In the genomic region with DNA sequence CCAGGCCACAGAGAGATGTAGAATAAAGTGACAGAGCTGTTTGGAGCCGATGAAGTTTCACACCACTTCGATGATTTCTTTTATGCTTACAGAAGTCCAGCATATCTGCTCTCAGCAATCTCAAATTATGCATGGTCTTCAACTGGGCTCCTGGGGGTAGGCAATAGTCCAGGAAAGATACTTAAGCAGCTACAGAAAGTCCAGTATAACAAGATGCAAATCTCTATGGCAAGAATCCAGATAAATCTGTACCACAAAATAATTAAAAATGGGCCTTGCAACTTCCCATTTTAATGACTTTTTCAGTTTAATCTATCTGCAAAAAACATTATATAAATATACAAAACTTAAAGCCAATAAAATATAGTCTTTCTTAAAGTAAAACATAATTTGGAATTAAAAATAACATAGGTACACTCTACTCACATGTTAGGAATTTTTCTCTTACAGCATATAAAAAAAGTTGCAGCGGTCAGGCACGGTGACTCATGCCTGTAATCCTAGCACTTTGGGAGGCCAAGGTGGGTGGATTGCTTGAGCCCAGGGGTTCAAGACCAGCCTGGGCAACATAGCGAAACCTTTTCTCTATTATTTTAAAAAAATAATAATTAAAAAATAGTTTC, we compare ENCODE assay signal across 14 cellular contexts. TPM values are rescaled to one million over a fixed set of nuclear protein-coding genes. Genes with fewer than 3 reads are reported as not detected.
DNase-seq lines count a peak whose midpoint lies in the region; ATAC-seq and TF ChIP-seq lines count a peak whose summit lies in the region.
"Had no signal": no experiment of that assay in that cellular context is flagged by ENCODE, and none has a peak within 500 bp of the region (broad histone marks: within the 10 kb centered on the region; RNA-seq: fewer than 3 reads in every experiment).

No MANE protein-coding gene starts in this region.

- no peak overlapping the region for H3K4me2 ChIP-seq in neuronal stem cell (ENCODE audit: insufficient read depth, low read length, poor library complexity, severe bottlenecking)

- no peak overlapping the region for H3K4me3 ChIP-seq in choroid plexus epithelial cell (ENCODE audit: low read depth, low read length)
- no peak overlapping the region for H3K4me3 ChIP-seq in skeletal muscle cell (ENCODE audit: low read depth, low read length)
- no peak overlapping the region for H3K4me3 ChIP-seq in neuronal stem cell (ENCODE audit: low read length in 2 of 2)
- H3K4me3 ChIP-seq in body of pancreas = no peak overlapping the region
- H3K4me3 ChIP-seq: thoracic aorta had no signal

- H3K9ac ChIP-seq in neuronal stem cell (ENCODE audit: low read depth, low read length, poor library complexity) = no peak overlapping the region

- no peak overlapping the region for H2BK5ac ChIP-seq in neuronal stem cell (ENCODE audit: low read length)

- H3K79me1 ChIP-seq in neuronal stem cell (ENCODE audit: low read depth, low read length) = no peaks in the 10 kb centered on the region

- no peak overlapping the region for H2AK5ac ChIP-seq in neuronal stem cell (ENCODE audit: low read depth, low read length)

- H3K4me1 ChIP-seq in neuronal stem cell (ENCODE audit: control insufficient read depth in 2 of 2, insufficient read depth in 1 of 2, low read depth in 1 of 2, low read length in 2 of 2) = no peaks in the 10 kb centered on the region
- no peaks in the 10 kb centered on the region for H3K4me1 ChIP-seq in body of pancreas

- H3K4ac ChIP-seq in neuronal stem cell (ENCODE audit: low read length) = no peak overlapping the region

- no peaks in the 10 kb centered on the region for H3K9me3 ChIP-seq in neuronal stem cell (replicated peaks in 1 of 2; ENCODE audit: control insufficient read depth in 2 of 2, insufficient read depth in 1 of 2, low read depth in 1 of 2, low read length in 2 of 2)
- H3K9me3 ChIP-seq in body of pancreas = no peaks in the 10 kb centered on the region
- H3K9me3 ChIP-seq: thoracic aorta had no signal

- no peak overlapping the region for H2AFZ ChIP-seq in neuronal stem cell (ENCODE audit: low read length)

- no peak overlapping the region for H3K23ac ChIP-seq in neuronal stem cell (ENCODE audit: low read depth, low read length, poor library complexity)

- H2BK120ac ChIP-seq in neuronal stem cell (ENCODE audit: low read depth, low read length) = no peak overlapping the region

- H3K27ac ChIP-seq in neuronal stem cell (replicated peaks; ENCODE audit: low read length) (no peak overlapping the region), body of pancreas (no peak overlapping the region)
- H3K27ac ChIP-seq: thoracic aorta had no signal

- H3K36me3 ChIP-seq in neuronal stem cell (replicated peaks in 1 of 2; ENCODE audit: control insufficient read depth in 2 of 2, insufficient read depth in 2 of 2, low read length in 2 of 2) (peaks cover 2 to 54% of the 10 kb centered on the region in 2 donors), body of pancreas (replicated peaks in 1 of 2; ENCODE audit: insufficient read depth in 1 of 2, low read depth in 2 of 2) (peaks cover 0 to 3% of the 10 kb centered on the region in 2 donors)

- H4K8ac ChIP-seq in neuronal stem cell (ENCODE audit: low read depth, low read length) = no peak overlapping the region

- H2BK15ac ChIP-seq in neuronal stem cell (ENCODE audit: low read length) = no peak overlapping the region

- H4K91ac ChIP-seq in neuronal stem cell (ENCODE audit: low read depth, low read length, poor library complexity) = no peak overlapping the region

- H2BK12ac ChIP-seq in neuronal stem cell (ENCODE audit: low read length) = no peak overlapping the region

- WGBS in neuronal stem cell (ENCODE audit: extremely low coverage in 2 of 2, insufficient read length in 2 of 2, insufficient replicate concordance in 1 of 2), 2 donors = no CpG with 5 or more reads among the region's 5 CpGs
- WGBS in body of pancreas, 2 donors = 84 to 91% methylated on average over 5 of the region's 5 CpGs

- H3K14ac ChIP-seq in neuronal stem cell (ENCODE audit: low read length) = no peak overlapping the region

- no peak for ATAC-seq in HG03139 (IDR thresholded peaks at IDR 0.05; ENCODE audit: unreplicated experiment)
- ATAC-seq in body of pancreas = no peak
- ATAC-seq: activated T-cell treated with anti-CD3 and anti-CD28 coated beads, Interleukin-2, amount 50 U/mL, for 4 hours had no signal

- TF ChIP-seq CTCF in choroid plexus epithelial cell (conservative IDR thresholded peaks at IDR 0.05; ENCODE audit: low read depth, low read length) = no peak
- TF ChIP-seq CTCF in body of pancreas (IDR thresholded peaks at IDR 0.05) = no peak

- TF ChIP-seq POLR2A in body of pancreas (IDR thresholded peaks at IDR 0.05) = no peak

- DNase-seq in GM03348 (ENCODE audit: low spot score) (peak; percentile 15), RKO (ENCODE audit: low spot score) (peak; percentile 69), choroid plexus epithelial cell (ENCODE audit: low read depth) (peak; percentile 82), skeletal muscle cell (ENCODE audit: low read depth) (peak; percentile 32), neuronal stem cell (ENCODE audit: low spot score) (no peak), body of pancreas (no peak), DMS114 treated with DMSO at 0.1 percent for 48 hours (lab: John Stamatoyannopoulos, UW; ENCODE audit: unreplicated experiment) (no peak)
- DNase-seq: activated T-cell treated with anti-CD3 and anti-CD28 coated beads, Interleukin-2, amount 50 U/mL, for 4 hours; KBM-7; NCI-H187 treated with DMSO at 0.1 percent for 48 hours; NCI-H82; occipital lobe had no signal

- H3K18ac ChIP-seq in neuronal stem cell (ENCODE audit: low read length) = no peak overlapping the region

- intact Hi-C loops in body of pancreas (cut with DNase I) = no loop called here

- H3K27me3 ChIP-seq in neuronal stem cell (ENCODE audit: control insufficient read depth in 3 of 3, insufficient read depth in 3 of 3, low read depth in 1 of 3, low read length in 3 of 3) (no peaks in the 10 kb centered on the region), body of pancreas (no peaks in the 10 kb centered on the region)

RNA-seq across cellular contexts. Expression of a gene that starts 20.5 kb away (rescaled TPM):
- polyA plus RNA-seq in neuronal stem cell (2013, experiment 1 of 2) = 76.0 TPM
- polyA plus RNA-seq in neuronal stem cell (2013, experiment 2 of 2) = 75.1 TPM
- total RNA-seq in body of pancreas = under 1 TPM; 0.26 to 0.33 TPM

RNA-seq across cellular contexts. Expression of a gene that starts 43.8 kb away (rescaled TPM):
- 28.3 TPM for polyA plus RNA-seq in neuronal stem cell (2013, experiment 1 of 2)
- polyA plus RNA-seq in neuronal stem cell (2013, experiment 2 of 2) = 24.1 TPM
- 10 to 100 TPM in 1 of 2 donors, 1 to 10 TPM in 1; 7.9 to 13.2 TPM for total RNA-seq in body of pancreas

Comparison
In these comparisons a context has a peak if more than half of its experiments do, and no peak if none do; other contexts are left out.
1. DNase-seq: peak in GM03348 (single experiment), RKO (single experiment), choroid plexus epithelial cell (single experiment) and skeletal muscle cell (single experiment); none in neuronal stem cell (single experiment), body of pancreas (0 of 4) and DMS114 treated with DMSO at 0.1 percent for 48 hours (single experiment).